In genomic region chr1:226682841-226683800, GRCh38 we compare ENCODE assay signal across 12 cellular contexts. TPM values are rescaled to one million over a fixed set of nuclear protein-coding genes. Genes with fewer than 3 reads are reported as not detected.
DNase-seq lines count a peak whose midpoint lies in the region; ATAC-seq and TF ChIP-seq lines count a peak whose summit lies in the region.
"Had no signal": no experiment of that assay in that cellular context is flagged by ENCODE, and none has a peak within 500 bp of the region (broad histone marks: within the 10 kb centered on the region; RNA-seq: fewer than 3 reads in every experiment).

No MANE protein-coding gene starts in this region.

- DNase-seq in CD4-positive, CD25-positive, alpha-beta regulatory T cell = no peak
- no peak for DNase-seq in natural killer cell treated with Interleukin-12 subunit alpha and Interleukin-12 subunit beta and Interleukin-15 and Interleukin-18, amount 100 ng/mL, for 72 hours (ENCODE audit: low spot score)
- DNase-seq in cerebellum (ENCODE audit: low spot score) = no peak
- no peak for DNase-seq in endodermal cell
- no peak for DNase-seq in NCI-H187 (lab: John Stamatoyannopoulos, UW)
- DNase-seq in WTC11 (ENCODE audit: low spot score) = no peak
- DNase-seq: foreskin keratinocyte, HCEC 1CT, SJCRH30 had no signal

- H3K27ac ChIP-seq in CD4-positive, CD25-positive, alpha-beta regulatory T cell (ENCODE audit: insufficient read depth, low read length, poor library complexity, severe bottlenecking) = peak overlapping the region; percentile 94
- no peak overlapping the region for H3K27ac ChIP-seq in HEK293 (ENCODE audit: extremely low read depth, low read depth, low read length)
- H3K27ac ChIP-seq in endodermal cell (ENCODE audit: low read depth, low read length) = no peak overlapping the region
- H3K27ac ChIP-seq: foreskin keratinocyte, SJCRH30 had no signal

- peaks cover 4% of the 10 kb centered on the region for H3K27me3 Mint-ChIP-seq in CD4-positive, CD25-positive, alpha-beta regulatory T cell
- no peaks in the 10 kb centered on the region for H3K27me3 Mint-ChIP-seq in activated naive CD4-positive, alpha-beta T cell treated with anti-CD3 and anti-CD28 coated beads, Interleukin-2, amount 50 U/mL, for 24 hours
- H3K27me3 Mint-ChIP-seq in natural killer cell treated with Interleukin-12 subunit alpha and Interleukin-12 subunit beta and Interleukin-15 and Interleukin-18, amount 100 ng/mL, for 72 hours = no peaks in the 10 kb centered on the region
- H3K27me3 Mint-ChIP-seq in endodermal cell (ENCODE audit: insufficient read depth) (peaks cover 26% of the 10 kb centered on the region), WTC11 (ENCODE audit: low read depth) (peaks cover 52% of the 10 kb centered on the region)

- H3K4me3 Mint-ChIP-seq in CD4-positive, CD25-positive, alpha-beta regulatory T cell = peak overlapping the region; percentile 56 to 77 (median 67)
- H3K4me3 Mint-ChIP-seq in activated naive CD4-positive, alpha-beta T cell treated with anti-CD3 and anti-CD28 coated beads, Interleukin-2, amount 50 U/mL, for 24 hours = peak overlapping the region; percentile 28
- H3K4me3 Mint-ChIP-seq in natural killer cell treated with Interleukin-12 subunit alpha and Interleukin-12 subunit beta and Interleukin-15 and Interleukin-18, amount 100 ng/mL, for 72 hours = peak overlapping the region; percentile 65
- no peak overlapping the region for H3K4me3 Mint-ChIP-seq in endodermal cell
- no peak overlapping the region for H3K4me3 Mint-ChIP-seq in WTC11

- H3K9ac ChIP-seq in endodermal cell (ENCODE audit: extremely low read depth, low read length, poor library complexity, severe bottlenecking) = no peak overlapping the region

- WGBS in endodermal cell (ENCODE audit: insufficient coverage in 1 of 2, insufficient read length in 1 of 2), 2 experiments = 87 to 89% methylated on average over 4 to 9 of the region's 9 CpGs

- CTCF ChIA-PET in HEK293 (lab: Yijun Ruan, JAX) = interaction anchor here (0.5 to 1.1 kb wide), 5 partner anchors 14 to 136 kb away, joined by 3 to 4 read pairs (median 3); no protein-coding TSS in a partner anchor
- CTCF ChIA-PET in WTC11 (lab: Charles Lee) = interaction anchor here (1.3 to 1.4 kb wide), 2 partner anchors 50 to 113 kb away, joined by 3 read pairs; no protein-coding TSS in a partner anchor

- POLR2A ChIA-PET in HEK293 (lab: Yijun Ruan, JAX) = interaction anchor here (0.6 kb wide), 1 partner anchor 69 kb away, joined by 3 read pairs; no protein-coding TSS in a partner anchor
- POLR2A ChIA-PET in WTC11 (lab: Charles Lee) = no interaction called here

- H3K4me3 ChIP-seq in CD4-positive, CD25-positive, alpha-beta regulatory T cell (ENCODE audit: low read depth, low read length) = peak overlapping the region; percentile 17
- H3K4me3 ChIP-seq in HEK293 (ENCODE audit: low read depth, low read length) (no peak overlapping the region), endodermal cell (ENCODE audit: low read length) (no peak overlapping the region)
- H3K4me3 ChIP-seq: SJCRH30 had no signal

- H3K9me3 Mint-ChIP-seq in CD4-positive, CD25-positive, alpha-beta regulatory T cell = no peaks in the 10 kb centered on the region
- no peaks in the 10 kb centered on the region for H3K9me3 Mint-ChIP-seq in activated naive CD4-positive, alpha-beta T cell treated with anti-CD3 and anti-CD28 coated beads, Interleukin-2, amount 50 U/mL, for 24 hours
- H3K9me3 Mint-ChIP-seq in natural killer cell treated with Interleukin-12 subunit alpha and Interleukin-12 subunit beta and Interleukin-15 and Interleukin-18, amount 100 ng/mL, for 72 hours = no peaks in the 10 kb centered on the region
- no peaks in the 10 kb centered on the region for H3K9me3 Mint-ChIP-seq in endodermal cell
- no peaks in the 10 kb centered on the region for H3K9me3 Mint-ChIP-seq in WTC11

- H3K4me1 Mint-ChIP-seq in CD4-positive, CD25-positive, alpha-beta regulatory T cell = peaks cover 48 to 99% (median 89%) of the 10 kb centered on the region in 4 donors
- H3K4me1 Mint-ChIP-seq in activated naive CD4-positive, alpha-beta T cell treated with anti-CD3 and anti-CD28 coated beads, Interleukin-2, amount 50 U/mL, for 24 hours = peaks cover 99% of the 10 kb centered on the region
- peaks cover 87 to 91% of the 10 kb centered on the region in 2 donors for H3K4me1 Mint-ChIP-seq in natural killer cell treated with Interleukin-12 subunit alpha and Interleukin-12 subunit beta and Interleukin-15 and Interleukin-18, amount 100 ng/mL, for 72 hours (ENCODE audit: low read depth in 2 of 2)
- peaks cover 46% of the 10 kb centered on the region for H3K4me1 Mint-ChIP-seq in endodermal cell
- peaks cover 43% of the 10 kb centered on the region for H3K4me1 Mint-ChIP-seq in WTC11

- TF ChIP-seq CTCF in HEK293 (tag by site-specific recombination; IDR thresholded peaks at IDR 0.05) = no peak
- no peak for TF ChIP-seq CTCF in endodermal cell (conservative IDR thresholded peaks at IDR 0.05)
- TF ChIP-seq CTCF in WTC11 (IDR thresholded peaks at IDR 0.05) = no peak

- peaks cover 98% of the 10 kb centered on the region for H3K4me1 ChIP-seq in CD4-positive, CD25-positive, alpha-beta regulatory T cell (ENCODE audit: control insufficient read depth, insufficient read depth, low read length, poor library complexity, severe bottlenecking)
- H3K4me1 ChIP-seq in HEK293 (ENCODE audit: control insufficient read depth, insufficient read depth, low read length) (peaks cover 8% of the 10 kb centered on the region), endodermal cell (ENCODE audit: control insufficient read depth, insufficient read depth, low read length) (peaks cover 20% of the 10 kb centered on the region)
- H3K4me1 ChIP-seq: foreskin keratinocyte had no signal

- no peaks in the 10 kb centered on the region for H3K27me3 ChIP-seq in CD4-positive, CD25-positive, alpha-beta regulatory T cell (ENCODE audit: control insufficient read depth, insufficient read depth, low read length)
- no peaks in the 10 kb centered on the region for H3K27me3 ChIP-seq in endodermal cell (ENCODE audit: control insufficient read depth, insufficient read depth, low read length, poor library complexity, severe bottlenecking)
- H3K27me3 ChIP-seq: foreskin keratinocyte, SJCRH30 had no signal

- H3K27ac Mint-ChIP-seq in CD4-positive, CD25-positive, alpha-beta regulatory T cell = peak overlapping the region; percentile 96 to 99 (median 98)
- H3K27ac Mint-ChIP-seq in activated naive CD4-positive, alpha-beta T cell treated with anti-CD3 and anti-CD28 coated beads, Interleukin-2, amount 50 U/mL, for 24 hours = peak overlapping the region; percentile 92
- H3K27ac Mint-ChIP-seq in natural killer cell treated with Interleukin-12 subunit alpha and Interleukin-12 subunit beta and Interleukin-15 and Interleukin-18, amount 100 ng/mL, for 72 hours = peak overlapping the region; percentile 78 to 87
- H3K27ac Mint-ChIP-seq in endodermal cell (no peak overlapping the region), WTC11 (no peak overlapping the region)

- no peak for ATAC-seq in CD4-positive, CD25-positive, alpha-beta regulatory T cell (ENCODE audit: low read depth in 2 of 2)
- peak; percentile 65 to 74 for ATAC-seq in natural killer cell treated with Interleukin-12 subunit alpha and Interleukin-12 subunit beta and Interleukin-15 and Interleukin-18, amount 100 ng/mL, for 72 hours
- no peak for ATAC-seq in WTC11
- ATAC-seq: foreskin keratinocyte, left lobe of liver had no signal

- peaks cover 26% of the 10 kb centered on the region for H3K36me3 Mint-ChIP-seq in CD4-positive, CD25-positive, alpha-beta regulatory T cell
- peaks cover 9% of the 10 kb centered on the region for H3K36me3 Mint-ChIP-seq in activated naive CD4-positive, alpha-beta T cell treated with anti-CD3 and anti-CD28 coated beads, Interleukin-2, amount 50 U/mL, for 24 hours
- H3K36me3 Mint-ChIP-seq in natural killer cell treated with Interleukin-12 subunit alpha and Interleukin-12 subunit beta and Interleukin-15 and Interleukin-18, amount 100 ng/mL, for 72 hours = peaks cover 4% of the 10 kb centered on the region
- peaks cover 25% of the 10 kb centered on the region for H3K36me3 Mint-ChIP-seq in endodermal cell (ENCODE audit: low read depth)
- H3K36me3 Mint-ChIP-seq in WTC11 = no peaks in the 10 kb centered on the region

- peaks cover 28% of the 10 kb centered on the region for H3K36me3 ChIP-seq in CD4-positive, CD25-positive, alpha-beta regulatory T cell (ENCODE audit: control insufficient read depth, insufficient read depth, low read length)
- H3K36me3 ChIP-seq in HEK293 (ENCODE audit: control insufficient read depth in 2 of 2, insufficient read depth in 1 of 2, low read length in 2 of 2) (no peaks in the 10 kb centered on the region), endodermal cell (ENCODE audit: control insufficient read depth, insufficient read depth, low read length) (no peaks in the 10 kb centered on the region)
- H3K36me3 ChIP-seq: SJCRH30 had no signal

- H3K9me3 ChIP-seq in CD4-positive, CD25-positive, alpha-beta regulatory T cell (ENCODE audit: control insufficient read depth in 2 of 2, low read length in 2 of 2) = no peaks in the 10 kb centered on the region
- H3K9me3 ChIP-seq in HEK293 (ENCODE audit: control insufficient read depth, insufficient read depth, low read depth, low read length) (no peaks in the 10 kb centered on the region), endodermal cell (ENCODE audit: control insufficient read depth, low read length) (no peaks in the 10 kb centered on the region)
- H3K9me3 ChIP-seq: SJCRH30 had no signal

TF ChIP-seq in HEK293, 187 proteins besides CTCF, POLR2A, EP300 and RAD21 (continues in another document):
- TF ChIP-seq ZNF112 (tag by site-specific recombination; IDR thresholded peaks at IDR 0.05) = no peak

TF ChIP-seq in WTC11, 78 proteins besides CTCF, POLR2A, EP300 and RAD21:
- TF ChIP-seq JUN (CRISPR knock-in tag; IDR thresholded peaks at IDR 0.05) (no peak), NFATC4 (CRISPR knock-in tag; IDR thresholded peaks at IDR 0.05) (no peak), TP53 (CRISPR knock-in tag; IDR thresholded peaks at IDR 0.05) (no peak), NR1H2 (CRISPR knock-in tag; IDR thresholded peaks at IDR 0.05) (no peak), GABPB1 (CRISPR knock-in tag; IDR thresholded peaks at IDR 0.05) (no peak)

RNA-seq across cellular contexts. Expression of gene ITPKB, which starts 56.0 kb away (rescaled TPM):
- 216 TPM for total RNA-seq in CD4-positive, CD25-positive, alpha-beta regulatory T cell
- polyA plus RNA-seq in CD4-positive, CD25-positive, alpha-beta regulatory T cell = 10 to 100 TPM; 38.5 to 60.2 (median 44.8) TPM
- 10 to 100 TPM; 27.2 to 35.2 TPM for total RNA-seq in natural killer cell treated with Interleukin-12 subunit alpha and Interleukin-12 subunit beta and Interleukin-15 and Interleukin-18, amount 100 ng/mL, for 72 hours
- total RNA-seq in cerebellum (13.5 TPM), endodermal cell (10 to 100 TPM; 22.4 to 28.3 TPM), WTC11 (2021) (13.1 to 15.6 TPM (median 13.5 TPM) in 3 replicates)
- 12.3 TPM for polyA plus RNA-seq in endodermal cell (2013, experiment 1 of 2)
- 12.3 TPM for polyA plus RNA-seq in endodermal cell (2013, experiment 2 of 2)

Comparison
In these comparisons a context has a peak if more than half of its experiments do, and no peak if none do; other contexts are left out.
1. ATAC-seq: peak in natural killer cell treated with Interleukin-12 subunit alpha and Interleukin-12 subunit beta and Interleukin-15 and Interleukin-18, amount 100 ng/mL, for 72 hours (2 of 2); none in CD4-positive, CD25-positive, alpha-beta regulatory T cell (0 of 2) and WTC11 (single experiment).
2. H3K27ac Mint-ChIP-seq: peak in CD4-positive, CD25-positive, alpha-beta regulatory T cell (3 of 3), activated naive CD4-positive, alpha-beta T cell treated with anti-CD3 and anti-CD28 coated beads, Interleukin-2, amount 50 U/mL, for 24 hours (single experiment) and natural killer cell treated with Interleukin-12 subunit alpha and Interleukin-12 subunit beta and Interleukin-15 and Interleukin-18, amount 100 ng/mL, for 72 hours (2 of 2); none in endodermal cell (single experiment) and WTC11 (single experiment).
3. H3K4me3 Mint-ChIP-seq: peak in CD4-positive, CD25-positive, alpha-beta regulatory T cell (4 of 4), activated naive CD4-positive, alpha-beta T cell treated with anti-CD3 and anti-CD28 coated beads, Interleukin-2, amount 50 U/mL, for 24 hours (single experiment) and natural killer cell treated with Interleukin-12 subunit alpha and Interleukin-12 subunit beta and Interleukin-15 and Interleukin-18, amount 100 ng/mL, for 72 hours (single experiment); none in endodermal cell (single experiment) and WTC11 (single experiment).